33 cellular contexts compared by ENCODE assay signal in the genomic region with DNA sequence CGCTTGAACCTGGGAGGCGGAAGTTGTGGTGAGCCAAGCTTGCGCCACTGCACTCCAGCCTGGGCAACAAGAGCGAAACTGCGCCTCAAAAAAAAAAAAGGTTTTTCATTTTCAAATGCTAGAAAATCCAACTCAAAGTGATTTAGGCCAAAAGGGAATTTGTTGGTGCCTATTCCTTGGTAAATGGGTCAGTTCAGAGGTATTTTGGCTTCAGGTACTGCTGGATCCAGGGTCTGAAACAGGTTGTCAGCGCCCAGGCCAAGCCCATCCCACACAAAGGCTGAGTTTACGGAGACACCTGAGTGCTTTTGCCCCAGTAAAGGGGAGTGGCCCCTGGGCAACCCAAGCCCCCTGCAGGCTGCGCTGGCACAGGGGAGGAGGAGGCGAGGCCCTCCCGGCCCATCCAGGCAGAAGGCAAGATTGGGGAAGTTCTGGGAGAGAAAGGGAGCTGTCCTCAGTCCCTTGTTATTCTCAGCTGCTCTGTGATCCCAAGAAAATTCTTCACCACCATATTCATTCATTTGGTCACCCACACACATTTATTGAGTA. TPM values are rescaled to one million over a fixed set of nuclear protein-coding genes. Genes with fewer than 3 reads are reported as not detected.
"Had no signal": no experiment of that assay in that cellular context is flagged by ENCODE, and none has a peak within 500 bp of the region (broad histone marks: within the 10 kb centered on the region; RNA-seq: fewer than 3 reads in every experiment).

No MANE protein-coding gene starts in this region.

- H3K4me3 Mint-ChIP-seq: activated B cell treated with CpG ODN at 0.5 μM for 24 hours; activated CD4-positive, alpha-beta memory T cell treated with anti-CD3 and anti-CD28 coated beads for 36 hours; activated naive CD4-positive, alpha-beta T cell treated with anti-CD3 and anti-CD28 coated beads for 36 hours; activated T-cell treated with anti-CD3 and anti-CD28 coated beads, Interleukin-2, amount 50 U/mL, for 4 hours; activated T-helper 1 cell treated with anti-CD3 and anti-CD28 coated beads, Interleukin-12 subunit alpha, Interleukin-12 subunit beta, Interleukin-2, Interleukin-4 antibody, amounts not matched to agents 30 ng/mL and 10 ng/mL and 1 ng/mL, durations not matched to agents 14 hours and 24 hours and 36 hours; brain; T-helper 1 cell treated with Interleukin-12 subunit alpha and Interleukin-12 subunit beta and Interleukin-4 antibody, amounts not matched to agents 30 μg/mL and 1 μg/mL, for 36 hours; T-helper 2 cell treated with Interferon-gamma antibody and Interleukin-4, amounts not matched to agents 5 μg/mL and 100 μg/mL, for 36 hours had no signal

- H3K27ac Mint-ChIP-seq: activated B cell treated with CpG ODN at 0.5 μM for 24 hours; activated CD4-positive, alpha-beta memory T cell treated with anti-CD3 and anti-CD28 coated beads for 36 hours; activated naive CD4-positive, alpha-beta T cell treated with anti-CD3 and anti-CD28 coated beads for 36 hours; activated naive CD4-positive, alpha-beta T cell treated with anti-CD3 and anti-CD28 coated beads, Interleukin-2, amount 50 U/mL, for 72 hours; activated T-helper 1 cell treated with anti-CD3 and anti-CD28 coated beads, Interleukin-12 subunit alpha, Interleukin-12 subunit beta, Interleukin-2, Interleukin-4 antibody, amounts not matched to agents 30 ng/mL and 10 ng/mL and 1 ng/mL, durations not matched to agents 14 hours and 24 hours and 36 hours; brain; T-helper 1 cell treated with Interleukin-12 subunit alpha and Interleukin-12 subunit beta and Interleukin-4 antibody, amounts not matched to agents 30 μg/mL and 1 μg/mL, for 36 hours; T-helper 2 cell treated with Interferon-gamma antibody and Interleukin-4, amounts not matched to agents 5 μg/mL and 100 μg/mL, for 36 hours had no signal

- H3K36me3 ChIP-seq: adrenal gland had no signal

- H3K36me3 Mint-ChIP-seq: activated CD4-positive, alpha-beta memory T cell treated with anti-CD3 and anti-CD28 coated beads for 36 hours; activated naive CD4-positive, alpha-beta T cell treated with anti-CD3 and anti-CD28 coated beads, Interleukin-2, amount 50 U/mL, for 72 hours; brain had no signal

- ATAC-seq: activated naive CD4-positive, alpha-beta T cell treated with anti-CD3 and anti-CD28 coated beads, Interleukin-2, amount 50 U/mL, for 72 hours; activated T-cell treated with anti-CD3 and anti-CD28 coated beads, Interleukin-2, amount 50 U/mL, for 4 hours; Right ventricle myocardium inferior had no signal

- H3K9me3 Mint-ChIP-seq: activated B cell treated with CpG ODN at 0.5 μM for 24 hours; activated CD4-positive, alpha-beta memory T cell treated with anti-CD3 and anti-CD28 coated beads for 36 hours; activated naive CD4-positive, alpha-beta T cell treated with anti-CD3 and anti-CD28 coated beads for 36 hours; activated naive CD4-positive, alpha-beta T cell treated with anti-CD3 and anti-CD28 coated beads, Interleukin-2, amount 50 U/mL, for 72 hours; activated T-cell treated with anti-CD3 and anti-CD28 coated beads, Interleukin-2, amount 50 U/mL, for 4 hours; activated T-helper 1 cell treated with anti-CD3 and anti-CD28 coated beads, Interleukin-12 subunit alpha, Interleukin-12 subunit beta, Interleukin-2, Interleukin-4 antibody, amounts not matched to agents 30 ng/mL and 10 ng/mL and 1 ng/mL, durations not matched to agents 14 hours and 24 hours and 36 hours; T-helper 1 cell treated with Interleukin-12 subunit alpha and Interleukin-12 subunit beta and Interleukin-4 antibody, amounts not matched to agents 30 μg/mL and 1 μg/mL, for 36 hours; T-helper 2 cell treated with Interferon-gamma antibody and Interleukin-4, amounts not matched to agents 5 μg/mL and 100 μg/mL, for 36 hours had no signal

- H3K4me3 ChIP-seq: adrenal gland, PC-9 had no signal

- DNase-seq: activated B cell treated with CpG ODN at 0.5 μM for 24 hours; activated CD4-positive, alpha-beta memory T cell treated with anti-CD3 and anti-CD28 coated beads for 36 hours; activated CD4-positive, alpha-beta T cell treated with anti-CD3 and anti-CD28 coated beads for 4 hours; activated CD4-positive, alpha-beta T cell treated with anti-CD3 and anti-CD28 coated beads, Interleukin-2, amount 50 U/mL, for 1 hour; activated CD4-positive, CD25-positive, alpha-beta regulatory T cell treated with anti-CD3 and anti-CD28 coated beads, Interleukin-2, amount 50 U/mL, for 72 hours; activated CD8-positive, alpha-beta memory T cell treated with anti-CD3 and anti-CD28 coated beads, Interleukin-2, amount 50 U/mL, for 4 hours; activated gamma-delta T cell treated with Interleukin-2 at 50 U/mL for 16 hours; activated naive CD4-positive, alpha-beta T cell treated with anti-CD3 and anti-CD28 coated beads for 36 hours; activated T-cell treated with anti-CD3 and anti-CD28 coated beads for 4 hours; activated T-cell treated with anti-CD3 and anti-CD28 coated beads, Interleukin-2, amount 50 U/mL, for 4 hours; adrenal gland; anterior cingulate cortex; caudate nucleus; cerebellar nuclear complex; NCI-H1105 treated with DMSO at 0.1 percent for 48 hours; NCI-H1436; NCI-H1694; NCI-H1930; NCI-H2081 treated with DMSO at 0.1 percent for 48 hours; NCI-H226; NCI-H446 treated with DMSO at 0.1 percent for 48 hours; NCI-H524; NCI-H69; PC-9; SW 1271 had no signal

RNA-seq across cellular contexts. Expression of gene JPH3, which starts 8.5 kb away (rescaled TPM):
- total RNA-seq: activated B cell treated with CpG ODN at 0.5 μM for 24 hours; activated T-cell treated with anti-CD3 and anti-CD28 coated beads, Interleukin-2, amount 50 U/mL, for 4 hours; activated T-helper 1 cell treated with anti-CD3 and anti-CD28 coated beads, Interleukin-12 subunit alpha, Interleukin-12 subunit beta, Interleukin-2, Interleukin-4 antibody, amounts not matched to agents 30 ng/mL and 10 ng/mL and 1 ng/mL, durations not matched to agents 14 hours and 24 hours and 36 hours; bronchial epithelial cell; OCI-LY7; PC-9; Right ventricle myocardium inferior had no signal
